ENCODE assay signal across 22 cellular contexts in genomic region chr7:157423348-157423747, GRCh38.
"Had no signal": no experiment of that assay in that cellular context is flagged by ENCODE, and none has a peak within 500 bp of the region (broad histone marks: within the 10 kb centered on the region; RNA-seq: fewer than 3 reads in every experiment).

No MANE protein-coding gene starts in this region.

- H3K27me3 Mint-ChIP-seq: activated CD4-positive, alpha-beta memory T cell treated with anti-CD3 and anti-CD28 coated beads for 36 hours; activated CD4-positive, alpha-beta T cell treated with anti-CD3 and anti-CD28 coated beads for 36 hours; activated CD8-positive, alpha-beta memory T cell treated with anti-CD3 and anti-CD28 coated beads, Interleukin-2, amount 10 ng/mL, durations not matched to agents 7 days and 5 days; activated naive CD4-positive, alpha-beta T cell treated with anti-CD3 and anti-CD28 coated beads, Interleukin-2, amount 10 ng/mL, durations not matched to agents 7 days and 5 days; stimulated activated naive B cell treated with anti-CD40 and anti-IgM and Interleukin-4, amounts not matched to agents 10 μg/mL and 1 μg/mL and 100 μg/mL, for 72 hours; T-helper 17 cell had no signal

- H3K36me3 Mint-ChIP-seq: activated CD4-positive, alpha-beta memory T cell treated with anti-CD3 and anti-CD28 coated beads for 36 hours; activated CD8-positive, alpha-beta memory T cell treated with anti-CD3 and anti-CD28 coated beads, Interleukin-2, amount 10 ng/mL, durations not matched to agents 7 days and 5 days; activated naive CD4-positive, alpha-beta T cell treated with anti-CD3 and anti-CD28 coated beads, Interleukin-2, amount 10 ng/mL, durations not matched to agents 7 days and 5 days had no signal

- DNase-seq: activated CD4-positive, alpha-beta memory T cell treated with anti-CD3 and anti-CD28 coated beads for 36 hours; activated CD4-positive, alpha-beta T cell treated with anti-CD3 and anti-CD28 coated beads for 36 hours; activated CD8-positive, alpha-beta memory T cell treated with anti-CD3 and anti-CD28 coated beads, Interleukin-2, amount 10 ng/mL, durations not matched to agents 7 days and 5 days; activated naive CD4-positive, alpha-beta T cell treated with anti-CD3 and anti-CD28 coated beads, Interleukin-2, amount 10 ng/mL, durations not matched to agents 7 days and 5 days; activated T-cell treated with anti-CD3 and anti-CD28 coated beads, Interleukin-2, amount 50 U/mL, for 1 hour; body of pancreas; cerebellar nuclear complex; dorsolateral prefrontal cortex; endodermal cell; erythroblast; hippocampal formation; kidney glomerular epithelial cell; stimulated activated CD4-positive, alpha-beta T cell treated with anti-CD3 and anti-CD28 coated beads, Interleukin-2, amount 100 ng/mL, for 48 hours; stimulated activated naive B cell treated with anti-CD40 and anti-IgM and Interleukin-4, amounts not matched to agents 10 μg/mL and 1 μg/mL and 100 μg/mL, for 72 hours; T-helper 17 cell; thyroid gland; uterus; WERI-Rb-1 had no signal

- H3K27me3 ChIP-seq: adrenal gland, body of pancreas, dorsolateral prefrontal cortex, thyroid gland, uterus had no signal

- H3K4me3 Mint-ChIP-seq: activated CD4-positive, alpha-beta memory T cell treated with anti-CD3 and anti-CD28 coated beads for 36 hours; activated CD4-positive, alpha-beta T cell treated with anti-CD3 and anti-CD28 coated beads for 36 hours; activated CD8-positive, alpha-beta memory T cell treated with anti-CD3 and anti-CD28 coated beads, Interleukin-2, amount 10 ng/mL, durations not matched to agents 7 days and 5 days; activated naive CD4-positive, alpha-beta T cell treated with anti-CD3 and anti-CD28 coated beads, Interleukin-2, amount 10 ng/mL, durations not matched to agents 7 days and 5 days; endodermal cell; neural crest cell; stimulated activated naive B cell treated with anti-CD40 and anti-IgM and Interleukin-4, amounts not matched to agents 10 μg/mL and 1 μg/mL and 100 μg/mL, for 72 hours had no signal

- H3K4me1 Mint-ChIP-seq: activated CD4-positive, alpha-beta T cell treated with anti-CD3 and anti-CD28 coated beads for 36 hours; activated CD8-positive, alpha-beta memory T cell treated with anti-CD3 and anti-CD28 coated beads, Interleukin-2, amount 10 ng/mL, durations not matched to agents 7 days and 5 days; activated naive CD4-positive, alpha-beta T cell treated with anti-CD3 and anti-CD28 coated beads, Interleukin-2, amount 10 ng/mL, durations not matched to agents 7 days and 5 days; endodermal cell; neural crest cell; stimulated activated naive B cell treated with anti-CD40 and anti-IgM and Interleukin-4, amounts not matched to agents 10 μg/mL and 1 μg/mL and 100 μg/mL, for 72 hours; T-helper 17 cell had no signal

- H3K4me1 ChIP-seq: adrenal gland, body of pancreas, parathyroid adenoma, uterus had no signal

- H3K36me3 ChIP-seq: adrenal gland, uterus, WERI-Rb-1 had no signal

- H3K9me3 Mint-ChIP-seq: activated CD4-positive, alpha-beta memory T cell treated with anti-CD3 and anti-CD28 coated beads for 36 hours; activated naive CD4-positive, alpha-beta T cell treated with anti-CD3 and anti-CD28 coated beads, Interleukin-2, amount 10 ng/mL, durations not matched to agents 7 days and 5 days; endodermal cell; neural crest cell; stimulated activated naive B cell treated with anti-CD40 and anti-IgM and Interleukin-4, amounts not matched to agents 10 μg/mL and 1 μg/mL and 100 μg/mL, for 72 hours had no signal

- H3K4me3 ChIP-seq: adrenal gland, body of pancreas, dorsolateral prefrontal cortex, lung, thyroid gland, uterus had no signal

- H3K9me3 ChIP-seq: adrenal gland, body of pancreas, thyroid gland, uterus had no signal

- H3K27ac Mint-ChIP-seq: activated CD4-positive, alpha-beta memory T cell treated with anti-CD3 and anti-CD28 coated beads for 36 hours; activated CD4-positive, alpha-beta T cell treated with anti-CD3 and anti-CD28 coated beads for 36 hours; activated CD8-positive, alpha-beta memory T cell treated with anti-CD3 and anti-CD28 coated beads, Interleukin-2, amount 10 ng/mL, durations not matched to agents 7 days and 5 days; activated naive CD4-positive, alpha-beta T cell treated with anti-CD3 and anti-CD28 coated beads, Interleukin-2, amount 10 ng/mL, durations not matched to agents 7 days and 5 days; endodermal cell; stimulated activated naive B cell treated with anti-CD40 and anti-IgM and Interleukin-4, amounts not matched to agents 10 μg/mL and 1 μg/mL and 100 μg/mL, for 72 hours; T-helper 17 cell had no signal

- ATAC-seq: activated CD4-positive, alpha-beta T cell treated with anti-CD3 and anti-CD28 coated beads for 36 hours; activated CD8-positive, alpha-beta memory T cell treated with anti-CD3 and anti-CD28 coated beads, Interleukin-2, amount 10 ng/mL, durations not matched to agents 7 days and 5 days; body of pancreas; stimulated activated naive B cell treated with anti-CD40 and anti-IgM and Interleukin-4, amounts not matched to agents 10 μg/mL and 1 μg/mL and 100 μg/mL, for 72 hours; T-helper 17 cell had no signal

- H3K27ac ChIP-seq: body of pancreas, dorsolateral prefrontal cortex, parathyroid adenoma, thyroid gland, uterus, WERI-Rb-1 had no signal
